Comparison of ENCODE assay signal across 1 cellular context in the genomic region with DNA sequence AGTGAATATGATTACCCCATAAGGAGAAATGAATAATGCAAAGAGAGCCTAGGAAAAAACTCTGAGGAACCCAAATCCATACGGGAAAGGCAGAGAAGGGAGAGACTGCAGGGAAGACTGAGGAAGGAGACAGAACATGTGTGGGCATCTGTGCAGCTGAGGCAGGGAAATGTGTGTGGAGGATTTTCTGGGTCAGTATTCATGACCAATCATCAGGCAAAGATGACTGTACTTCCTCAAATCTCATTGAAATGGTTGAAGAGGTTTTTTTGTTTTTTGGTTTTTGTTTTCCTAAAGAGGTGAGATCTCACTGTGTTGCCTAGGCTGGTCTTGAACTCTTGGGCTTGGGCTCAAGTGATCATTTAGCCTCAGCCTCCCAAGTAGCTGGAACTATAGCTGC.
TF ChIP-seq lines count a peak whose summit lies in the region.

No MANE protein-coding gene starts in this region.

TF ChIP-seq in endothelial cell of umbilical vein, 7 proteins besides CTCF, POLR2A, EP300 and RAD21 (continued from another document):
- TF ChIP-seq, protein P1, sequence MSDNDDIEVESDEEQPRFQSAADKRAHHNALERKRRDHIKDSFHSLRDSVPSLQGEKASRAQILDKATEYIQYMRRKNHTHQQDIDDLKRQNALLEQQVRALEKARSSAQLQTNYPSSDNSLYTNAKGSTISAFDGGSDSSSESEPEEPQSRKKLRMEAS (IDR thresholded peaks at IDR 0.05; ENCODE audit: insufficient read depth, insufficient read length) = no peak
- TF ChIP-seq MYC (IDR thresholded peaks at IDR 0.05; ENCODE audit: low read depth, low read length) (no peak), GATA2 (IDR thresholded peaks at IDR 0.05; ENCODE audit: insufficient read depth, insufficient read length, low read depth, low read length) (no peak)
